ENCODE assay signal across 28 cellular contexts in genomic region chr10:7957591-7957990, GRCh38.
"Had no signal": no experiment of that assay in that cellular context is flagged by ENCODE, and none has a peak within 500 bp of the region (broad histone marks: within the 10 kb centered on the region; RNA-seq: fewer than 3 reads in every experiment).

No MANE protein-coding gene starts in this region.

- H3K27ac ChIP-seq: colonic mucosa, coronary artery, dorsolateral prefrontal cortex, epithelial cell of prostate, esophagus muscularis mucosa, esophagus squamous epithelium, foreskin keratinocyte, gastrocnemius medialis, gastroesophageal sphincter, heart left ventricle, heart right ventricle had no signal

- FAIRE-seq: colon, endometrium, endothelial cell of umbilical vein, frontal cortex had no signal

- H3K4me1 ChIP-seq: colonic mucosa had no signal

- H3K4me3 Mint-ChIP-seq: dendritic cell treated with granulocyte-macrophage colony-stimulating factor and Interleukin-4, amounts not matched to agents 40 ng/mL and 50 ng/mL, for 4 days; effector memory CD8-positive, alpha-beta T cell; endodermal cell had no signal

- H3K36me3 ChIP-seq: colonic mucosa, esophagus muscularis mucosa, gastrocnemius medialis, heart left ventricle, heart right ventricle had no signal

- H3K27me3 Mint-ChIP-seq: dendritic cell treated with granulocyte-macrophage colony-stimulating factor and Interleukin-4, amounts not matched to agents 40 ng/mL and 50 ng/mL, for 4 days; effector memory CD8-positive, alpha-beta T cell had no signal

- DNase-seq: colonic mucosa; cortex of kidney; dermis blood vessel endothelial cell; dorsolateral prefrontal cortex; effector CD4-positive, alpha-beta T cell; effector CD8-positive, alpha-beta T cell; effector memory CD4-positive, alpha-beta T cell; effector memory CD8-positive, alpha-beta T cell; endodermal cell; erythroblast; esophagus squamous epithelium; foreskin fibroblast; foreskin keratinocyte; foreskin melanocyte; gastrocnemius medialis; glutamatergic neuron; head of caudate nucleus; heart left ventricle; heart right ventricle had no signal

- H3K27ac Mint-ChIP-seq: effector memory CD8-positive, alpha-beta T cell; endodermal cell had no signal

- H3K27me3 ChIP-seq: colonic mucosa, dorsolateral prefrontal cortex, esophagus muscularis mucosa, esophagus squamous epithelium, foreskin keratinocyte, gastrocnemius medialis, gastroesophageal sphincter, heart left ventricle, heart right ventricle had no signal

- H3K4me3 ChIP-seq: colonic mucosa, coronary artery, dorsolateral prefrontal cortex, esophagus muscularis mucosa, esophagus squamous epithelium, gastrocnemius medialis, gastroesophageal sphincter, heart left ventricle, heart right ventricle had no signal

- H3K4me1 Mint-ChIP-seq: endodermal cell had no signal

- H3K9me3 Mint-ChIP-seq: dendritic cell treated with granulocyte-macrophage colony-stimulating factor and Interleukin-4, amounts not matched to agents 40 ng/mL and 50 ng/mL, for 4 days; effector memory CD8-positive, alpha-beta T cell; endodermal cell had no signal

- H3K9me3 ChIP-seq: colonic mucosa, esophagus muscularis mucosa, esophagus squamous epithelium, gastrocnemius medialis, gastroesophageal sphincter, heart left ventricle, heart right ventricle had no signal
